Comparison of ENCODE assay signal across 16 cellular contexts in the genomic region with DNA sequence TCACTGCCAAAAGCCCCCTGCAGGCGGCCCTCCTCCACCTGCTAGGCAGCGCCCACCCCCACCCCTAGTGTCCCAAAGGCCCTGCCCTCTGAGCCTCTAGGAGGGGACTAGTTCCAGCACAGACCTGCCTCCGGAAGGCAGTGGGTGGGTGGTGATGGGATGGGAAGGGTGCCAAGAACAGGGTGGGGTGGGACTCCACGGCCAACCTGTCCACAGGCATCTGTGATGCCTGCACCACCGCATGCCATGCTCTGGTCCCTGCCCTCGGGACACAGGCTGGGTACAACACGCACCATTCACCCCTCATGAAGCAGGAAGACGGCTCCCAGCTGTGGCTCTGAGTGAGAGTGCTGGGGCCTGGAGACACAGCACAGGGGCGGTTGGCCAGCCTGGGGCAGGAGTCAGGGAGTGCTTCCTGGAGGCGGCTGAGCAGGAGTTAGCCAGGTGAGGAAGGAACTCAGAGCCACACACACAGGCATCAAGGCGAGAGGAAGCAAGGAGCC.
"Had no signal": no experiment of that assay in that cellular context is flagged by ENCODE, and none has a peak within 500 bp of the region (broad histone marks: within the 10 kb centered on the region; RNA-seq: fewer than 3 reads in every experiment).

No MANE protein-coding gene starts in this region.

- H3K36me3 ChIP-seq: left ventricle myocardium inferior, pancreas, right lobe of liver had no signal

- H3K4me1 ChIP-seq: left ventricle myocardium inferior, pancreas had no signal

- ATAC-seq: activated CD8-positive, alpha-beta memory T cell treated with anti-CD3 and anti-CD28 coated beads, Interleukin-2, amount 10 ng/mL, durations not matched to agents 7 days and 5 days; activated T-helper 17 cell treated with anti-CD3 and anti-CD28 coated beads, Interleukin-2, amount 50 U/mL, for 72 hours; mucosa of descending colon; pancreas; right lobe of liver; stimulated activated naive B cell treated with anti-CD40 and anti-IgM and Interleukin-4, amounts not matched to agents 10 μg/mL and 1 μg/mL and 100 μg/mL, for 72 hours had no signal

- H3K27ac ChIP-seq: left ventricle myocardium inferior, pancreas, right lobe of liver had no signal

- DNase-seq: activated B cell treated with CpG ODN at 0.5 μM for 24 hours; activated CD4-positive, alpha-beta memory T cell treated with anti-CD3 and anti-CD28 coated beads for 36 hours; activated CD4-positive, alpha-beta T cell treated with anti-CD3 and anti-CD28 coated beads for 4 hours; activated CD8-positive, alpha-beta memory T cell treated with anti-CD3 and anti-CD28 coated beads, Interleukin-2, amount 10 ng/mL, durations not matched to agents 7 days and 5 days; activated naive CD4-positive, alpha-beta T cell; activated naive CD8-positive, alpha-beta T cell treated with anti-CD3 and anti-CD28 coated beads for 36 hours; amniotic stem cell; dermis blood vessel endothelial cell; effector memory CD4-positive, alpha-beta T cell; left ventricle myocardium inferior; naive B cell; stimulated activated naive B cell treated with anti-CD40 and anti-IgM and Interleukin-4, amounts not matched to agents 10 μg/mL and 1 μg/mL and 100 μg/mL, for 72 hours had no signal

- H3K9me3 ChIP-seq: mucosa of descending colon, pancreas, right lobe of liver had no signal

- H3K4me3 ChIP-seq: left ventricle myocardium inferior, mucosa of descending colon, pancreas, right lobe of liver had no signal

- H3K27me3 ChIP-seq: right lobe of liver had no signal
